In genomic region chr1:20151906-20152598, GRCh38 we compare ENCODE assay signal across 8 cellular contexts. TPM values are rescaled to one million over a fixed set of nuclear protein-coding genes. Genes with fewer than 3 reads are reported as not detected.
DNase-seq lines count a peak whose midpoint lies in the region; ATAC-seq and TF ChIP-seq lines count a peak whose summit lies in the region.

No MANE protein-coding gene starts in this region.

- H3K9me3 ChIP-seq in DOHH2 (ENCODE audit: control insufficient read depth, insufficient read depth, low read length) (no peaks in the 10 kb centered on the region), right lobe of liver (no peaks in the 10 kb centered on the region)

- H3K4me1 ChIP-seq in DOHH2 (ENCODE audit: control insufficient read depth, low read length) = peaks cover 5% of the 10 kb centered on the region; the same call in 1 of the 2 replicates
- peaks cover 0 to 26% (median 13%) of the 10 kb centered on the region in 4 donors for H3K4me1 ChIP-seq in right lobe of liver

- TF ChIP-seq CTCF in DOHH2 (IDR thresholded peaks at IDR 0.05; ENCODE audit: low read depth, low read length, poor library complexity, severe bottlenecking) (peak; percentile 96), right lobe of liver (IDR thresholded peaks at IDR 0.05) (peak; percentile 93 to 98 (median 96))

- H3K9me2 ChIP-seq in DOHH2 (replicated peaks; ENCODE audit: control insufficient read depth, low read length) = no peaks in the 10 kb centered on the region

- DNase-seq in NCI-H510A (lab: John Stamatoyannopoulos, UW) (peak; percentile 88), dermis blood vessel endothelial cell (peak; percentile 72), right lobe of liver (peak; percentile 80 to 87 (median 84))
- DNase-seq in activated CD4-positive, alpha-beta T cell treated with anti-CD3 and anti-CD28 coated beads, Interleukin-2, amount 50 U/mL, for 4 hours = peak; percentile 73
- peak; percentile 81 to 82 for DNase-seq in stimulated activated CD4-positive, alpha-beta T cell treated with anti-CD3 and anti-CD28 coated beads, Interleukin-2, amount 100 ng/mL, for 48 hours

- no peaks in the 10 kb centered on the region for H4K20me1 ChIP-seq in DOHH2 (ENCODE audit: control insufficient read depth, insufficient read depth, low read depth, low read length)

- ATAC-seq in HG03066 (IDR thresholded peaks at IDR 0.05; ENCODE audit: low read depth, unreplicated experiment) (peak; percentile 64), right lobe of liver (peak; percentile 71 to 78 (median 74)), GM21423 (IDR thresholded peaks at IDR 0.05; ENCODE audit: unreplicated experiment) (no peak)

- H3K4me2 ChIP-seq in DOHH2 (ENCODE audit: low read length) = peak overlapping the region; percentile 72

- H3K27me3 ChIP-seq in DOHH2 (ENCODE audit: control insufficient read depth, low read length) = no peaks in the 10 kb centered on the region
- no peaks in the 10 kb centered on the region for H3K27me3 ChIP-seq in right lobe of liver

- 9% methylated on average over 18 of the region's 29 CpGs for WGBS in right lobe of liver (ENCODE audit: insufficient coverage, low coverage, low lambda C conversion rate, missing lambda C conversion rate)

- TF ChIP-seq POLR2A in right lobe of liver (IDR thresholded peaks at IDR 0.05) = no peak

- H3K27ac ChIP-seq in DOHH2 (ENCODE audit: low read depth, low read length) (no peak overlapping the region), right lobe of liver (peak overlapping the region in 2 of 3 donors; percentile 76 to 79)

- no peaks in the 10 kb centered on the region for H3K36me3 ChIP-seq in DOHH2 (ENCODE audit: control insufficient read depth, low read length)
- H3K36me3 ChIP-seq in right lobe of liver = no peaks in the 10 kb centered on the region

- H3K4me3 ChIP-seq in DOHH2 (ENCODE audit: low read length) = peak overlapping the region; percentile 62
- peak overlapping the region in 2 of 3 donors; percentile 16 to 28 for H3K4me3 ChIP-seq in right lobe of liver

- no peaks in the 10 kb centered on the region for H3F3A ChIP-seq in DOHH2 (ENCODE audit: control insufficient read depth, insufficient read depth)

- no peaks in the 10 kb centered on the region for H3K79me2 ChIP-seq in DOHH2 (ENCODE audit: control insufficient read depth, low read length)

- intact Hi-C loops in right lobe of liver (cut with DNase I) = loop anchor here (5.0 kb wide), 2 partner anchors 50 to 235 kb away; no protein-coding TSS in a partner anchor

RNA-seq across cellular contexts. Expression of gene PLA2G2F, which starts 12.9 kb away (rescaled TPM):
- total RNA-seq in dermis blood vessel endothelial cell (not detected in 2 replicates), right lobe of liver (not detected)

RNA-seq across cellular contexts. Expression of gene PLA2G2D, which starts 32.7 kb away (rescaled TPM):
- total RNA-seq in dermis blood vessel endothelial cell = not detected in 2 replicates
- total RNA-seq in right lobe of liver = under 1 TPM in 1 of 6 experiments, not detected in 5; 0.10 TPM

RNA-seq across cellular contexts. Expression of gene UBXN10, which starts 33.8 kb away (rescaled TPM):
- total RNA-seq in dermis blood vessel endothelial cell (0.05 TPM in 1 of 2 replicates, not detected in the other), right lobe of liver (1 to 10 TPM in 4 of 6 experiments, under 1 TPM in 2; 0.35 to 2.5 (median 1.8) TPM)

RNA-seq across cellular contexts. Expression of gene PLA2G2C, which starts 34.3 kb away (rescaled TPM):
- not detected in 2 replicates for total RNA-seq in dermis blood vessel endothelial cell
- total RNA-seq in right lobe of liver = not detected
